In the genomic region with DNA sequence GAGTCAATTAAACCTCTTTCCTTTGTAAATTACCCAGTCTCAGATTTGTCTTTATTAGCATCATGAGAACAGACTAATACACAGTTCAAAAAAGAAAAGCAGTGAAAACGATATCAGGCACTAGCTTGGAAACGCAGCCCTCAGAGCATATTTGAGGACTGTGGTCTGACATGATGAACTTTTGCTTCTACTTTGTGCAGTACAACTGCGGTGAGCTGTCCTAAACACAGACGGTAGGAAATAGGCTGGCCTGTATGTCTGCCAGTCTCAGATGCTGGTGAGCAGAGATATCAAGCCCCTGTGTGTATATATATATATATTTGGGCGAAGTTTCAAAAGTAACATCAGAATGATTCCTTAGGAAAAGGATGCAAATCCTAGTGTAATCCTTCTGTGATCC, we compare ENCODE assay signal across 13 cellular contexts.
"Had no signal": no experiment of that assay in that cellular context is flagged by ENCODE, and none has a peak within 500 bp of the region (broad histone marks: within the 10 kb centered on the region; RNA-seq: fewer than 3 reads in every experiment).

No MANE protein-coding gene starts in this region.

- H3K36me3 Mint-ChIP-seq: activated CD4-positive, alpha-beta memory T cell treated with anti-CD3 and anti-CD28 coated beads for 36 hours; activated naive CD8-positive, alpha-beta T cell treated with anti-CD3 and anti-CD28 coated beads for 36 hours; memory B cell had no signal

- H3K4me1 Mint-ChIP-seq: memory B cell had no signal

- H3K9me3 Mint-ChIP-seq: activated CD4-positive, alpha-beta memory T cell treated with anti-CD3 and anti-CD28 coated beads for 36 hours; activated naive CD8-positive, alpha-beta T cell treated with anti-CD3 and anti-CD28 coated beads for 36 hours had no signal

- H3K4me3 ChIP-seq: ovary, skin epidermis, thyroid gland had no signal

- H3K4me3 Mint-ChIP-seq: activated CD4-positive, alpha-beta memory T cell treated with anti-CD3 and anti-CD28 coated beads for 36 hours; activated naive CD8-positive, alpha-beta T cell treated with anti-CD3 and anti-CD28 coated beads for 36 hours; memory B cell had no signal

- H3K27me3 ChIP-seq: ovary, thyroid gland had no signal

- DNase-seq: activated CD4-positive, alpha-beta memory T cell treated with anti-CD3 and anti-CD28 coated beads for 36 hours; activated gamma-delta T cell; activated naive CD8-positive, alpha-beta T cell treated with anti-CD3 and anti-CD28 coated beads for 36 hours; activated T-cell treated with anti-CD3 and anti-CD28 coated beads, Interleukin-2, amount 50 U/mL, for 48 hours; aorta; central memory CD4-positive, alpha-beta T cell; cortex of kidney; effector memory CD4-positive, alpha-beta T cell; head of caudate nucleus; ovary; thyroid gland had no signal

- H3K36me3 ChIP-seq: ovary, thyroid gland had no signal

- H3K9me3 ChIP-seq: ovary, thyroid gland had no signal

- H3K27ac Mint-ChIP-seq: activated CD4-positive, alpha-beta memory T cell treated with anti-CD3 and anti-CD28 coated beads for 36 hours; activated naive CD8-positive, alpha-beta T cell treated with anti-CD3 and anti-CD28 coated beads for 36 hours; memory B cell had no signal

- H3K27ac ChIP-seq: ovary, thyroid gland had no signal
